ENCODE assay signal across 21 cellular contexts in the genomic region with DNA sequence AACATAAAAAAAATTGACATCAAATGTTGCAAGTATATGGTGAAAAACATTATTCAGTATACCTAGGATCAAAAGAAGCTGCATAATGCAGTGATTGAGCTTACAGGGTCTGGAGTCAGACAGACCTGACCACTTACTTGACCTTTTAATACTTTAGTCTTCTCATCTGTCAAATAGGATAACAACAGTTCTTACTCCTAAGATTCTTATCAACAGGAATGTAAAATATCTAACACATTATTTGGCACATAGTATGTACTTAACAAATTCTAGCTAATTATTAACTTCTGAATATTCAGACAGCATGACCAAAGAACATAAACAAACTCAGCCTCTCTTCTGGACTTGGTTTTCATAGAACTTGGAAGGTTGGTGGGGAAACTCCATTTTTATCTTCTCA.
"Had no signal": no experiment of that assay in that cellular context is flagged by ENCODE, and none has a peak within 500 bp of the region (broad histone marks: within the 10 kb centered on the region; RNA-seq: fewer than 3 reads in every experiment).

No MANE protein-coding gene starts in this region.

- H3K4me3 ChIP-seq: coronary artery, heart right ventricle, left ventricle myocardium inferior, lower lobe of right lung, psoas muscle, spleen, stomach, thyroid gland had no signal

- H3K27ac ChIP-seq: coronary artery, heart right ventricle, left ventricle myocardium inferior, lower lobe of right lung, parathyroid adenoma, psoas muscle, spleen, stomach, thyroid gland had no signal

- DNase-seq: cerebellar nuclear complex; effector CD8-positive, alpha-beta T cell; heart right ventricle; hypothalamus; left cardiac atrium; left ventricle myocardium inferior; lower lobe of right lung; naive B cell; occipital lobe; psoas muscle; spleen; stimulated activated CD4-positive, alpha-beta T cell treated with anti-CD3 and anti-CD28 coated beads, Interleukin-15, amount 100 ng/mL, for 24 hours; stimulated activated CD4-positive, alpha-beta T cell treated with anti-CD3 and anti-CD28 coated beads, Interleukin-1b, Interleukin-23, amount 100 ng/mL, for 48 hours; stimulated activated CD4-positive, alpha-beta T cell treated with anti-CD3 and anti-CD28 coated beads, Interleukin-4, amount 100 ng/mL, for 4 hours; stimulated activated naive CD4-positive, alpha-beta T cell; stomach; thyroid gland had no signal

- H3K27me3 ChIP-seq: heart right ventricle, spleen, stomach, thyroid gland had no signal

- H3K36me3 ChIP-seq: heart right ventricle, left ventricle myocardium inferior, lower lobe of right lung, spleen, stomach, thyroid gland had no signal

- H3K79me2 ChIP-seq: parathyroid adenoma had no signal

- H3K4me1 ChIP-seq: left ventricle myocardium inferior, parathyroid adenoma, psoas muscle, stomach, thyroid gland had no signal

- H3K9me3 ChIP-seq: heart right ventricle, left ventricle myocardium inferior, lower lobe of right lung, psoas muscle, spleen, stomach, thyroid gland had no signal

- H2AFZ ChIP-seq: parathyroid adenoma had no signal

- ATAC-seq: esophagus mucosa, heart right ventricle, left cardiac atrium, lower lobe of right lung, psoas muscle, sciatic nerve had no signal
